In the genomic region with DNA sequence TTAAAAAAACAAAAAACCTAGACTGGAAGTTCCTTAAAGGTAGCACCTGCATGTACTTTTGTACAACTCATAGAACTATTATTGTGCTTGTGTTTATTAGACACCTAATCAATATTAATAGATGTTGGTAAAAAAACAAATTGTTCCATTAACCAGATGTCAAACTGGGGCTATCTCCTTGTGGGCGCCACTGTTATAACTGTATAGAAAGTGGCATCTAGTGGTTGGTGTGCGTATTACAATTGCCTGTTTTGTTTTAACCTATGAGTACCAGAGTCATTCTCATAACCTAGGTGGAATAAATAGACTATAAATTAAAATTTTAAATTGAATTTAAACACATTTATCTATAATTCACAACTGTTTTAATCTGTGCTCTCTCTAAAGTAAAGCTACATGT, we compare ENCODE assay signal across 9 cellular contexts.
DNase-seq lines count a peak whose midpoint lies in the region; ATAC-seq, FAIRE-seq and TF ChIP-seq lines count a peak whose summit lies in the region.
"Had no signal": no experiment of that assay in that cellular context is flagged by ENCODE, and none has a peak within 500 bp of the region (broad histone marks: within the 10 kb centered on the region; RNA-seq: fewer than 3 reads in every experiment).

No MANE protein-coding gene starts in this region.

- POLR2A ChIA-PET in A673 (lab: Charles Lee; ENCODE audit: low non-redundant PET): no interaction called here

- TF ChIP-seq CTCF in A673 (conservative IDR thresholded peaks at IDR 0.05; ENCODE audit: low read depth, low read length): peak; percentile 75
- peak; percentile 58 to 79 (median 72) for TF ChIP-seq CTCF in adrenal gland (IDR thresholded peaks at IDR 0.05)

- peak; percentile 87 for FAIRE-seq in GM12891 (lab: Jason Lieb, UNC)

- CTCF ChIA-PET in A673 (lab: Charles Lee): no interaction called here

- TF ChIP-seq POLR2A in GM12891 (IDR thresholded peaks at IDR 0.05; ENCODE audit: low read depth, low read length) (no peak), adrenal gland (IDR thresholded peaks at IDR 0.05) (no peak)

- no peak overlapping the region for H3K4me3 ChIP-seq in A673 (ENCODE audit: low read depth, low read length, poor library complexity, severe bottlenecking)
- H3K4me3 ChIP-seq in adrenal gland: no peak overlapping the region

- no peaks in the 10 kb centered on the region for H3K27me3 ChIP-seq in A673 (replicated peaks; ENCODE audit: insufficient read depth, low read depth, low read length, poor library complexity)
- peaks cover 5% of the 10 kb centered on the region for H3K27me3 ChIP-seq in adrenal gland

- H3K9me3 ChIP-seq in A673 (ENCODE audit: low read depth, low read length, poor library complexity, severe bottlenecking) (no peaks in the 10 kb centered on the region), adrenal gland (replicated peaks in 1 of 3) (no peaks in the 10 kb centered on the region)

- H3K27ac ChIP-seq in A673 (ENCODE audit: low read depth, low read length, poor library complexity, severe bottlenecking): no peak overlapping the region
- H3K27ac ChIP-seq in adrenal gland: no peak overlapping the region
- H3K27ac ChIP-seq: epithelial cell of prostate had no signal

- intact Hi-C loops in A673 (cut with micrococcal nuclease; ENCODE audit: unreplicated experiment) (loop anchor here (2.0 kb wide), 1 partner anchor 312 kb away; no protein-coding TSS in a partner anchor), adrenal gland (cut with DNase I) (no loop called here), left colon (cut with DNase I, micrococcal nuclease) (loop anchor here in 1 of 2 donors (5.0 kb wide), 1 partner anchor 315 kb away; no protein-coding TSS in a partner anchor)

- 6 to 18% (median 13%) methylated on average over 2 of the region's 2 CpGs for WGBS in adrenal gland, 4 donors

- peak; percentile 21 for DNase-seq in A673 (ENCODE audit: low spot score)
- no peak for DNase-seq in GM12891 (ENCODE audit: insufficient read length, low spot score)
- DNase-seq in NCI-H1417 (lab: John Stamatoyannopoulos, UW): peak; percentile 23 to 72 (median 55)
- peak in 4 of 7 donors; percentile 18 to 33 (median 24) for DNase-seq in adrenal gland
- DNase-seq in left colon: no peak
- no peak for DNase-seq in germinal center (ENCODE audit: low spot score)

- H3K36me3 ChIP-seq in A673 (ENCODE audit: insufficient read depth, low read length, poor library complexity, severe bottlenecking) (no peaks in the 10 kb centered on the region), adrenal gland (replicated peaks in 1 of 2) (no peaks in the 10 kb centered on the region)

- no peaks in the 10 kb centered on the region for H3K4me1 ChIP-seq in A673 (ENCODE audit: insufficient read depth, low read length, poor library complexity, severe bottlenecking)
- no peaks in the 10 kb centered on the region for H3K4me1 ChIP-seq in adrenal gland (replicated peaks in 1 of 2)

- ATAC-seq in HG02759 (IDR thresholded peaks at IDR 0.05; ENCODE audit: unreplicated experiment) (peak; percentile 80), left colon (peak; percentile 47), HG03571 (IDR thresholded peaks at IDR 0.05; ENCODE audit: unreplicated experiment) (no peak)

- no TSS peak for BruUV-seq in A673 (replicated peaks; lab: Mats Ljungman, UMichigan)

TF ChIP-seq in GM12891, 5 proteins besides CTCF, POLR2A, EP300 and RAD21:
- TF ChIP-seq PAX5 (IDR thresholded peaks at IDR 0.05; ENCODE audit: insufficient read depth, low read length, severe bottlenecking) (no peak), POLR2AphosphoS5 (IDR thresholded peaks at IDR 0.05; ENCODE audit: low read depth, low read length) (no peak)

Comparison
In these comparisons a context has a peak if more than half of its experiments do, and no peak if none do; other contexts are left out.
1. DNase-seq: peak in A673 (single experiment), NCI-H1417 (3 of 3) and adrenal gland (4 of 7); none in GM12891 (single experiment), left colon (0 of 2) and germinal center (single experiment).